Comparison of ENCODE assay signal across 1 cellular context in the genomic region with DNA sequence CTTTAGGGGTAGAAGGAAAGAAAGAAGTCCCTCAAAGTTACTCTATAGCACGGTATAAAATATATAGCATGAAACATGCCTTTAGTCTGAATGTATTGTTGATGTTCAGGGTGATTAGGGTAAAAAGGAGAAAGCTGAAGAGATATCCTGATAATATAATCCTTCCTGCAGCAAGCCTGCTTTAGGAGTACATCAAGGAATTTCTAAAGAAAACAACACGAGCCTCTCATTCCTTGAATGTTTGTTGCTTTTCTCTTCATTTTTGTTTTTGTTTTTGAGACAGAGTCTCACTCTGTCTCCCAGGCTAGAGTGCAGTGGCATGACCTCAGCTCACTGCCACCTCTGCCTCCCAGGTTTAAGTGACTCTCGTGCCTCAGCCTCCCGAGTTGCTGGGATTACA.
TF ChIP-seq lines count a peak whose summit lies in the region.

No MANE protein-coding gene starts in this region.

TF ChIP-seq in K562, 482 proteins besides CTCF, POLR2A, EP300 and RAD21 (continued from another document):
- TF ChIP-seq, protein P1, sequence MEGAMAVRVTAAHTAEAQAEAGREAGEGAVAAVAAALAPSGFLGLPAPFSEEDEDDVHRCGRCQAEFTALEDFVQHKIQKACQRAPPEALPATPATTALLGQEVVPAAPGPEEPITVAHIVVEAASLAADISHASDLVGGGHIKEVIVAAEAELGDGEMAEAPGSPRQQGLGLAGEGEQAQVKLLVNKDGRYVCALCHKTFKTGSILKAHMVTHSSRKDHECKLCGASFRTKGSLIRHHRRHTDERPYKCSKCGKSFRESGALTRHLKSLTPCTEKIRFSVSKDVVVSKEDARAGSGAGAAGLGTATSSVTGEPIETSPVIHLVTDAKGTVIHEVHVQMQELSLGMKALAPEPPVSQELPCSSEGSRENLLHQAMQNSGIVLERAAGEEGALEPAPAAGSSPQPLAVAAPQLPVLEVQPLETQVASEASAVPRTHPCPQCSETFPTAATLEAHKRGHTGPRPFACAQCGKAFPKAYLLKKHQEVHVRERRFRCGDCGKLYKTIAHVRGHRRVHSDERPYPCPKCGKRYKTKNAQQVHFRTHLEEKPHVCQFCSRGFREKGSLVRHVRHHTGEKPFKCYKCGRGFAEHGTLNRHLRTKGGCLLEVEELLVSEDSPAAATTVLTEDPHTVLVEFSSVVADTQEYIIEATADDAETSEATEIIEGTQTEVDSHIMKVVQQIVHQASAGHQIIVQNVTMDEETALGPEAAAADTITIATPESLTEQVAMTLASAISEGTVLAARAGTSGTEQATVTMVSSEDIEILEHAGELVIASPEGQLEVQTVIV (CRISPR knock-in tag; IDR thresholded peaks at IDR 0.05; ENCODE audit: borderline replicate concordance) = 0 out of 2 replicates have a peak, but pooled peaks have one; percentile 15
